ENCODE assay signal across 21 cellular contexts in genomic region chr22:46639843-46640242, GRCh38.
"Had no signal": no experiment of that assay in that cellular context is flagged by ENCODE, and none has a peak within 500 bp of the region (broad histone marks: within the 10 kb centered on the region; RNA-seq: fewer than 3 reads in every experiment).

No MANE protein-coding gene starts in this region.

- H3K27me3 ChIP-seq: cardiac muscle cell, left lung, stomach, transverse colon, uterus had no signal

- ATAC-seq: left lung; sciatic nerve; stimulated activated memory B cell treated with anti-CD40 and anti-IgM and Interleukin-4, amounts not matched to agents 10 μg/mL and 1 μg/mL and 100 μg/mL, for 72 hours had no signal

- H3K36me3 ChIP-seq: cardiac muscle cell, transverse colon, uterus had no signal

- H3K9ac ChIP-seq: parathyroid adenoma had no signal

- H3K27me3 Mint-ChIP-seq: activated naive CD8-positive, alpha-beta T cell treated with anti-CD3 and anti-CD28 coated beads, Interleukin-2, amount 10 ng/mL, durations not matched to agents 7 days and 5 days; dendritic cell treated with granulocyte-macrophage colony-stimulating factor and Interleukin-4, amounts not matched to agents 40 ng/mL and 50 ng/mL, for 4 days; stimulated activated memory B cell treated with anti-CD40 and anti-IgM and Interleukin-4, amounts not matched to agents 10 μg/mL and 1 μg/mL and 100 μg/mL, for 72 hours had no signal

- DNase-seq: activated naive CD4-positive, alpha-beta T cell treated with Interleukin-2 at 50 U/mL for 16 hours; activated naive CD8-positive, alpha-beta T cell treated with anti-CD3 and anti-CD28 coated beads, Interleukin-2, amount 10 ng/mL, durations not matched to agents 7 days and 5 days; activated T-cell treated with anti-CD3 and anti-CD28 coated beads, Interleukin-2, amount 50 U/mL, for 1 hour; amniotic stem cell; effector CD4-positive, alpha-beta T cell; foreskin fibroblast; nephron progenitor cell; nucleus accumbens; stimulated activated CD4-positive, alpha-beta T cell treated with anti-CD3 and anti-CD28 coated beads, Interleukin-15, amount 100 ng/mL, for 24 hours; stomach; T-helper 9 cell; transverse colon; uterus had no signal

- H3K27ac ChIP-seq: cardiac muscle cell, left lung, parathyroid adenoma, uterus had no signal

- H3K9me3 ChIP-seq: left lung, stomach, transverse colon, uterus had no signal

- H3K4me2 ChIP-seq: smooth muscle cell had no signal

- H3K27ac Mint-ChIP-seq: activated naive CD8-positive, alpha-beta T cell treated with anti-CD3 and anti-CD28 coated beads, Interleukin-2, amount 10 ng/mL, durations not matched to agents 7 days and 5 days; activated T-helper 2 cell treated with anti-CD3 and anti-CD28 coated beads, Interferon-gamma antibody, Interleukin-2, Interleukin-4, amounts not matched to agents 10 μg/mL and 5 μg/mL and 100 μg/mL, durations not matched to agents 14 hours and 24 hours and 36 hours; dendritic cell treated with granulocyte-macrophage colony-stimulating factor and Interleukin-4, amounts not matched to agents 40 ng/mL and 50 ng/mL, for 4 days; stimulated activated memory B cell treated with anti-CD40 and anti-IgM and Interleukin-4, amounts not matched to agents 10 μg/mL and 1 μg/mL and 100 μg/mL, for 72 hours had no signal

- H3K79me2 ChIP-seq: parathyroid adenoma had no signal

- H3K4me3 Mint-ChIP-seq: activated naive CD8-positive, alpha-beta T cell treated with anti-CD3 and anti-CD28 coated beads, Interleukin-2, amount 10 ng/mL, durations not matched to agents 7 days and 5 days; dendritic cell treated with granulocyte-macrophage colony-stimulating factor and Interleukin-4, amounts not matched to agents 40 ng/mL and 50 ng/mL, for 4 days; nephron progenitor cell; stimulated activated memory B cell treated with anti-CD40 and anti-IgM and Interleukin-4, amounts not matched to agents 10 μg/mL and 1 μg/mL and 100 μg/mL, for 72 hours had no signal

- H3K4me1 ChIP-seq: left lung, parathyroid adenoma, uterus had no signal

- H2AFZ ChIP-seq: parathyroid adenoma had no signal

- H3K4me3 ChIP-seq: cardiac muscle cell, left lung, smooth muscle cell, stomach, transverse colon, uterus had no signal
